ENCODE assay signal across 10 cellular contexts in genomic region chr13:114044486-114044885, GRCh38.
DNase-seq lines count a peak whose midpoint lies in the region; ATAC-seq and TF ChIP-seq lines count a peak whose summit lies in the region.
"Had no signal": no experiment of that assay in that cellular context is flagged by ENCODE, and none has a peak within 500 bp of the region (broad histone marks: within the 10 kb centered on the region; RNA-seq: fewer than 3 reads in every experiment).

No MANE protein-coding gene starts in this region.

- H3K9me3 Mint-ChIP-seq in endodermal cell, result peaks cover 1% of the 10 kb centered on the region

- peak overlapping the region; percentile 12 for H3K27ac Mint-ChIP-seq in endodermal cell

- H2AFZ ChIP-seq in OCI-LY1 (ENCODE audit: low read length), result no peak overlapping the region

- TF ChIP-seq CTCF in OCI-LY1 (IDR thresholded peaks at IDR 0.05; ENCODE audit: low read length), result no peak
- no peak for TF ChIP-seq CTCF in endodermal cell (conservative IDR thresholded peaks at IDR 0.05)
- TF ChIP-seq CTCF in lower leg skin (IDR thresholded peaks at IDR 0.05), result no peak

- no peak for TF ChIP-seq POLR2A in lower leg skin (IDR thresholded peaks at IDR 0.05)

- H3K9me3 ChIP-seq in OCI-LY1 (ENCODE audit: low read length), result no peaks in the 10 kb centered on the region
- no peaks in the 10 kb centered on the region for H3K9me3 ChIP-seq in endodermal cell (ENCODE audit: control insufficient read depth, low read length)

- no peaks in the 10 kb centered on the region for H3K79me2 ChIP-seq in OCI-LY1 (ENCODE audit: insufficient read depth, low read length)

- DNase-seq in DMS53 (lab: John Stamatoyannopoulos, UW) (peak; percentile 11), DMS53 treated with DMSO at 0.1 percent for 48 hours (lab: John Stamatoyannopoulos, UW; ENCODE audit: unreplicated experiment) (no peak), endodermal cell (no peak), skeletal muscle cell (ENCODE audit: low read depth) (peak; percentile 57), cerebellar nuclear complex (lab: John Stamatoyannopoulos, UW) (no peak), lower leg skin (ENCODE audit: low spot score in 2 of 2) (no peak)
- DNase-seq: NCI-H2081 had no signal

- no peak overlapping the region for H3K4me2 ChIP-seq in OCI-LY1 (ENCODE audit: low read length)

- peaks cover 6% of the 10 kb centered on the region; the same call in 1 of the 2 replicates for H3F3A ChIP-seq in OCI-LY1 (ENCODE audit: insufficient read depth, low read length)

- no peaks in the 10 kb centered on the region for H3K4me1 Mint-ChIP-seq in endodermal cell

- H3K36me3 Mint-ChIP-seq in endodermal cell (ENCODE audit: low read depth), result peaks cover 7% of the 10 kb centered on the region

- intact Hi-C loops in lower leg skin (cut with DNase I; ENCODE audit: low total_unique reads), result no loop called here

- H3K4me3 Mint-ChIP-seq in endodermal cell, result no peak overlapping the region

- WGBS in endodermal cell (ENCODE audit: insufficient coverage in 1 of 2, insufficient read length in 1 of 2), 2 experiments, result 23 to 68% methylated on average over 2 to 11 of the region's 17 CpGs
- 69 to 74% methylated on average over 6 to 11 of the region's 17 CpGs for WGBS in lower leg skin, 2 donors

- H3K27ac ChIP-seq in OCI-LY1 (ENCODE audit: low read depth, low read length, poor library complexity, severe bottlenecking) (peak overlapping the region; percentile 13), endodermal cell (ENCODE audit: low read depth, low read length) (peak overlapping the region; percentile 83)
- H3K27ac ChIP-seq: 22Rv1 had no signal

- no peak for ATAC-seq in GM19035 (IDR thresholded peaks at IDR 0.05; ENCODE audit: unreplicated experiment)

- H3K9me2 ChIP-seq in OCI-LY1 (ENCODE audit: low read depth, low read length), result no peaks in the 10 kb centered on the region

- H3K36me3 ChIP-seq in OCI-LY1 (ENCODE audit: insufficient read depth, low read length) (no peaks in the 10 kb centered on the region), endodermal cell (ENCODE audit: control insufficient read depth, insufficient read depth, low read length) (no peaks in the 10 kb centered on the region)

- H3K4me1 ChIP-seq in OCI-LY1 (ENCODE audit: insufficient read depth, low read length, severe bottlenecking) (peaks cover 47% of the 10 kb centered on the region), endodermal cell (ENCODE audit: control insufficient read depth, insufficient read depth, low read length) (no peaks in the 10 kb centered on the region)

- H3K27me3 ChIP-seq in OCI-LY1 (ENCODE audit: insufficient read depth, low read length), result peaks cover 4% of the 10 kb centered on the region; the same call in 1 of the 2 replicates
- H3K27me3 ChIP-seq in endodermal cell (ENCODE audit: control insufficient read depth, insufficient read depth, low read length, poor library complexity, severe bottlenecking), result no peaks in the 10 kb centered on the region

- H3K9ac ChIP-seq in OCI-LY1 (ENCODE audit: low read length), result no peak overlapping the region
- H3K9ac ChIP-seq in endodermal cell (ENCODE audit: extremely low read depth, low read length, poor library complexity, severe bottlenecking), result no peak overlapping the region

- no peaks in the 10 kb centered on the region for H3K27me3 Mint-ChIP-seq in endodermal cell (ENCODE audit: insufficient read depth)

- H3K4me3 ChIP-seq in OCI-LY1 (ENCODE audit: low read depth, low read length, poor library complexity, severe bottlenecking), result no peak overlapping the region
- no peak overlapping the region for H3K4me3 ChIP-seq in endodermal cell (ENCODE audit: low read length)
- H3K4me3 ChIP-seq in skeletal muscle cell (ENCODE audit: low read depth, low read length), result no peak overlapping the region
- H3K4me3 ChIP-seq in lower leg skin (ENCODE audit: low read depth, poor library complexity, severe bottlenecking), result no peak overlapping the region

- H4K20me1 ChIP-seq in OCI-LY1 (ENCODE audit: insufficient read depth, low read length), result no peaks in the 10 kb centered on the region

Comparison
In these comparisons a context has a peak if more than half of its experiments do, and no peak if none do; other contexts are left out.
1. DNase-seq: peak in DMS53 (single experiment) and skeletal muscle cell (single experiment); none in DMS53 treated with DMSO at 0.1 percent for 48 hours (single experiment), endodermal cell (single experiment), cerebellar nuclear complex (0 of 2) and lower leg skin (0 of 2).